ENCODE assay signal across 7 cellular contexts in the genomic region with DNA sequence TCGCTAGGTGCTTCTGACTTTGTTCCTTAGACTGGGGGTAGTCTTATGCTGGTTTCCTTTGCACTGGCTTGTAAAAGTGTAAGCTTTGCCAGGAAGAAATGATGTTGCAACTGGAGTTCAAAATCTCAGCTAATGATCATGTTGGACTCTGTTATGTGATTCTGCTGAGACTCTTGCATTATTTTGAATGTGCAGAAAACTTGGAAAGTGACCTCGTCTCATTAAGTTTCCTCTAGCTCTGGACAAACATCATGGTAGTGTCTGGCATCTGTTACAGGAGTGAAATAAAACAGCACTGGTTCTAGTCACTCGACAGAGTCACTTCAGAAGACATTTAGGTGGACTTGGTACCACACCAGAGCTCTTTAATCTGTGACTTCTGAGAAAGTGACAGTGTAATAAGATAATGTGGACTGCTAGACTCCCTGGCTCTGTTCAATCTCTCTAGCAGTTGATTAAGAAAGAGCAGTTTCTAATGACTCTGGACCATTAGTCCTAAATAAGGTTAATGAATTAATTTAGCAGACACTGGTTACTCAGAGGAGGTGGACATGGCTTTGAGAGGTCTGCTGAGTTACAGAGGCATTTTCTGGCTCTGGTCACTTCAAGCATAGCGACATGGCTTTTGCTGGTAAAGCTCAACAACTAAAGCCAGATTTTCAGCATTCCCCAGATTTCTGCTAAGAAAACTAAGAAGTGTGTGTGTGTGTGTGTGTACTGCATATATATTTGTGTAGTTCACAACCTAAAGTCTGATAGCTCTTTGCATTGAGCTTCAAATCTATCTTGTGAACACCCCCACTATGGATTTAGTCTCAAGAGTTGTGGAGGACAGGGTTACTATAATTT. TPM values are rescaled to one million over a fixed set of nuclear protein-coding genes. Genes with fewer than 3 reads are reported as not detected.
DNase-seq lines count a peak whose midpoint lies in the region; ATAC-seq, FAIRE-seq and TF ChIP-seq lines count a peak whose summit lies in the region.

No MANE protein-coding gene starts in this region.

- no peak overlapping the region for H3K4me3 Mint-ChIP-seq in activated naive CD4-positive, alpha-beta T cell treated with anti-CD3 and anti-CD28 coated beads, Interleukin-2, amount 10 ng/mL, durations not matched to agents 7 days and 5 days

- 25% methylated on average over 4 of the region's 4 CpGs for WGBS in right lobe of liver (ENCODE audit: insufficient coverage, low coverage, low lambda C conversion rate, missing lambda C conversion rate)

- H3K27me3 ChIP-seq in colonic mucosa = peaks cover 8% of the 10 kb centered on the region
- H3K27me3 ChIP-seq in right lobe of liver = no peaks in the 10 kb centered on the region
- H3K27me3 ChIP-seq in thoracic aorta (replicated peaks; ENCODE audit: insufficient read depth) = no peaks in the 10 kb centered on the region

- H3K4me1 Mint-ChIP-seq in activated naive CD4-positive, alpha-beta T cell treated with anti-CD3 and anti-CD28 coated beads, Interleukin-2, amount 10 ng/mL, durations not matched to agents 7 days and 5 days = peaks cover 19% of the 10 kb centered on the region

- peaks cover 66% of the 10 kb centered on the region for H3K27me3 Mint-ChIP-seq in activated naive CD4-positive, alpha-beta T cell treated with anti-CD3 and anti-CD28 coated beads, Interleukin-2, amount 10 ng/mL, durations not matched to agents 7 days and 5 days

- H3K27ac Mint-ChIP-seq in activated naive CD4-positive, alpha-beta T cell treated with anti-CD3 and anti-CD28 coated beads, Interleukin-2, amount 10 ng/mL, durations not matched to agents 7 days and 5 days = no peak overlapping the region

- H3K27ac ChIP-seq in colonic mucosa (no peak overlapping the region), right lobe of liver (peak overlapping the region; percentile 77 to 96 (median 80)), thoracic aorta (peak overlapping the region; percentile 36 to 92)

- peak overlapping the region in 1 of 2 donors; percentile 57 for H3K9ac ChIP-seq in colonic mucosa (ENCODE audit: low read depth in 2 of 2, low read length in 2 of 2)

- FAIRE-seq in frontal cortex (lab: Jason Lieb, UNC) = no peak

- no peaks in the 10 kb centered on the region for H3K36me3 ChIP-seq in colonic mucosa
- H3K36me3 ChIP-seq in right lobe of liver = peaks cover 0 to 5% (median 0%) of the 10 kb centered on the region in 4 donors
- H3K36me3 ChIP-seq in thoracic aorta = no peaks in the 10 kb centered on the region

- peaks cover 3% of the 10 kb centered on the region for H3K4me1 ChIP-seq in colonic mucosa
- H3K4me1 ChIP-seq in right lobe of liver = peaks cover 0 to 30% (median 8%) of the 10 kb centered on the region in 4 donors
- H3K4me1 ChIP-seq in thoracic aorta (ENCODE audit: control insufficient read depth in 1 of 2, low read depth in 2 of 2) = peaks cover 5 to 46% of the 10 kb centered on the region in 2 donors

- CTCF ChIA-PET in activated naive CD4-positive, alpha-beta T cell treated with anti-CD3 and anti-CD28 coated beads, Interleukin-2, amount 10 ng/mL, durations not matched to agents 7 days and 5 days (lab: Charles Lee) = interaction anchor here (0.7 to 3.8 kb wide), 7 partner anchors 9 to 1841 kb away, joined by 3 to 22 read pairs (median 4); no protein-coding TSS in a partner anchor

- no peak for DNase-seq in LNCaP clone FGC (ENCODE audit: low read depth)
- DNase-seq in colonic mucosa = no peak
- DNase-seq in right lobe of liver = no peak
- DNase-seq in thoracic aorta (ENCODE audit: low spot score) = no peak
- no peak for DNase-seq in activated naive CD4-positive, alpha-beta T cell treated with anti-CD3 and anti-CD28 coated beads, Interleukin-2, amount 10 ng/mL, durations not matched to agents 7 days and 5 days
- DNase-seq in frontal cortex (ENCODE audit: low spot score in 2 of 2) = no peak
- no peak for DNase-seq in DMS79 (lab: John Stamatoyannopoulos, UW)

- H3K4me3 ChIP-seq in LNCaP clone FGC (ENCODE audit: low read depth, low read length) (peak overlapping the region; percentile 82), colonic mucosa (peak overlapping the region; percentile 3), right lobe of liver (peak overlapping the region; percentile 68 to 80 (median 74)), thoracic aorta (peak overlapping the region; percentile 94)

- no peaks in the 10 kb centered on the region for H3K9me3 Mint-ChIP-seq in activated naive CD4-positive, alpha-beta T cell treated with anti-CD3 and anti-CD28 coated beads, Interleukin-2, amount 10 ng/mL, durations not matched to agents 7 days and 5 days

- ATAC-seq in right lobe of liver (no peak), thoracic aorta (ENCODE audit: insufficient number of reproducible peaks, low FRiP score, low read depth) (no peak)

- TF ChIP-seq POLR2A in right lobe of liver (IDR thresholded peaks at IDR 0.05) = no peak

- H3K9me3 ChIP-seq in colonic mucosa (no peaks in the 10 kb centered on the region), right lobe of liver (no peaks in the 10 kb centered on the region), thoracic aorta (no peaks in the 10 kb centered on the region)

- intact Hi-C loops in colonic mucosa (cut with DNase I) = loop anchor here (5.0 to 10.0 kb wide), 2 partner anchors 138 to 1305 kb away; no protein-coding TSS in a partner anchor
- intact Hi-C loops in right lobe of liver (cut with DNase I) = loop anchor here in 1 of 2 donors (10.0 kb wide), 1 partner anchor 138 kb away; no protein-coding TSS in a partner anchor

- TF ChIP-seq CTCF in LNCaP clone FGC (IDR thresholded peaks at IDR 0.05; ENCODE audit: control insufficient read depth, extremely low read depth, insufficient read depth) (no peak), colonic mucosa (IDR thresholded peaks at IDR 0.05) (no peak), right lobe of liver (IDR thresholded peaks at IDR 0.05) (no peak), thoracic aorta (IDR thresholded peaks at IDR 0.05) (no peak)

- no peaks in the 10 kb centered on the region for H3K36me3 Mint-ChIP-seq in activated naive CD4-positive, alpha-beta T cell treated with anti-CD3 and anti-CD28 coated beads, Interleukin-2, amount 10 ng/mL, durations not matched to agents 7 days and 5 days

RNA-seq across cellular contexts. Expression of a gene that starts 2.1 kb away (rescaled TPM):
- total RNA-seq in colonic mucosa (10 to 100 TPM; 11.7 to 18.4 TPM), right lobe of liver (10 to 100 TPM; 14.7 to 61.7 (median 29.5) TPM), thoracic aorta (100 to 1,000 TPM in 1 of 2 donors, 10 to 100 TPM in 1; 66.9 to 117 TPM), frontal cortex (49.3 TPM)

Comparison
In these comparisons a context has a peak if more than half of its experiments do, and no peak if none do; other contexts are left out.
1. H3K4me3 ChIP-seq: peak in every context shown above with its lines; median percentile 94 in thoracic aorta; 82 in LNCaP clone FGC; 74 in right lobe of liver; 3 in colonic mucosa.